ENCODE assay signal across 23 cellular contexts in genomic region chr13:94315188-94315587, GRCh38.
"Had no signal": no experiment of that assay in that cellular context is flagged by ENCODE, and none has a peak within 500 bp of the region (broad histone marks: within the 10 kb centered on the region; RNA-seq: fewer than 3 reads in every experiment).

No MANE protein-coding gene starts in this region.

- H3K4me3 ChIP-seq: coronary artery, neural progenitor cell, pancreas had no signal

- H3K27me3 Mint-ChIP-seq: progenitor cell of endocrine pancreas had no signal

- DNase-seq: effector CD4-positive, alpha-beta T cell; endodermal cell; erythroblast; foreskin melanocyte; head of caudate nucleus; hypothalamus; kidney glomerular epithelial cell; mammary epithelial cell; natural killer cell; occipital lobe; pancreas; right cardiac atrium; small intestine; stimulated activated CD4-positive, alpha-beta T cell treated with anti-CD3 and anti-CD28 coated beads, Interleukin-12 subunit alpha, Interleukin-12 subunit beta, amount 100 ng/mL, for 4 hours; stimulated activated naive CD4-positive, alpha-beta T cell treated with Interleukin-2 at 50 U/mL for 16 hours; trophoblast cell had no signal

- H3K4me3 Mint-ChIP-seq: endodermal cell, mesothelial cell of epicardium, natural killer cell, neural progenitor cell had no signal

- H3K27ac ChIP-seq: coronary artery, neural progenitor cell, pancreas had no signal

- H3K36me3 ChIP-seq: neural progenitor cell, pancreas had no signal

- H3K27me3 ChIP-seq: pancreas had no signal

- H3K9me3 Mint-ChIP-seq: endodermal cell, mesothelial cell of epicardium, natural killer cell, neural progenitor cell had no signal

- H2AFZ ChIP-seq: neural progenitor cell had no signal

- H3K9me3 ChIP-seq: pancreas had no signal

- H3K4me1 ChIP-seq: pancreas had no signal

- H3K27ac Mint-ChIP-seq: endodermal cell, mesothelial cell of epicardium, natural killer cell, neural progenitor cell, progenitor cell of endocrine pancreas had no signal

- H3K4me2 ChIP-seq: neural progenitor cell had no signal

- FAIRE-seq: endothelial cell of umbilical vein, islet of Langerhans, pancreas, small intestine had no signal

- ATAC-seq: left lobe of liver, pancreas, right cardiac atrium had no signal

- H3K36me3 Mint-ChIP-seq: natural killer cell, neural progenitor cell had no signal
